In genomic region chr7:100680589-100681271, GRCh38 we compare ENCODE assay signal across 14 cellular contexts. TPM values are rescaled to one million over a fixed set of nuclear protein-coding genes. Genes with fewer than 3 reads are reported as not detected.
DNase-seq lines count a peak whose midpoint lies in the region; ATAC-seq and TF ChIP-seq lines count a peak whose summit lies in the region.
"Had no signal": no experiment of that assay in that cellular context is flagged by ENCODE, and none has a peak within 500 bp of the region (broad histone marks: within the 10 kb centered on the region; RNA-seq: fewer than 3 reads in every experiment).

No MANE protein-coding gene starts in this region.

- H3K36me3 ChIP-seq in right lobe of liver, result peaks cover 6 to 78% (median 34%) of the 10 kb centered on the region in 4 donors

- H3K27ac ChIP-seq in right lobe of liver, result no peak overlapping the region

- H3K27ac Mint-ChIP-seq in activated naive CD4-positive, alpha-beta T cell treated with anti-CD3 and anti-CD28 coated beads, Interleukin-2, amount 50 U/mL, for 72 hours, result peak overlapping the region; percentile 71 to 86
- no peak overlapping the region for H3K27ac Mint-ChIP-seq in activated naive CD4-positive, alpha-beta T cell treated with anti-CD3 and anti-CD28 coated beads for 36 hours
- peak overlapping the region; percentile 19 for H3K27ac Mint-ChIP-seq in activated CD4-positive, alpha-beta memory T cell treated with anti-CD3 and anti-CD28 coated beads for 36 hours
- H3K27ac Mint-ChIP-seq in type B pancreatic cell, result peak overlapping the region; percentile 71

- no peak for DNase-seq in activated naive CD4-positive, alpha-beta T cell treated with anti-CD3 and anti-CD28 coated beads, Interleukin-2, amount 50 U/mL, for 72 hours (ENCODE audit: low spot score in 2 of 2)
- no peak for DNase-seq in activated naive CD4-positive, alpha-beta T cell treated with anti-CD3 and anti-CD28 coated beads for 36 hours
- DNase-seq in activated CD4-positive, alpha-beta memory T cell treated with anti-CD3 and anti-CD28 coated beads for 36 hours, result no peak
- DNase-seq in right lobe of liver (peak; percentile 22 to 55 (median 48)), type B pancreatic cell (ENCODE audit: extremely low spot score, unreplicated experiment) (no peak), GM13977 (ENCODE audit: low spot score) (no peak), glomerular visceral epithelial cell (ENCODE audit: extremely low spot score) (no peak)
- DNase-seq: activated CD4-positive, alpha-beta T cell treated with anti-CD3 and anti-CD28 coated beads, Interleukin-2, amount 50 U/mL, for 48 hours; AML-193; GDM1; NCI-H1694 treated with DMSO at 0.1 percent for 48 hours; retina had no signal

- no peaks in the 10 kb centered on the region for H3K27me3 ChIP-seq in right lobe of liver

- no peaks in the 10 kb centered on the region for H3K27me3 Mint-ChIP-seq in activated naive CD4-positive, alpha-beta T cell treated with anti-CD3 and anti-CD28 coated beads for 36 hours (ENCODE audit: low read depth)
- no peaks in the 10 kb centered on the region for H3K27me3 Mint-ChIP-seq in activated CD4-positive, alpha-beta memory T cell treated with anti-CD3 and anti-CD28 coated beads for 36 hours
- H3K27me3 Mint-ChIP-seq in type B pancreatic cell, result no peaks in the 10 kb centered on the region

- H3K4me3 Mint-ChIP-seq in activated naive CD4-positive, alpha-beta T cell treated with anti-CD3 and anti-CD28 coated beads for 36 hours, result no peak overlapping the region
- no peak overlapping the region for H3K4me3 Mint-ChIP-seq in activated CD4-positive, alpha-beta memory T cell treated with anti-CD3 and anti-CD28 coated beads for 36 hours
- no peak overlapping the region for H3K4me3 Mint-ChIP-seq in type B pancreatic cell

- H3K4me1 Mint-ChIP-seq in activated naive CD4-positive, alpha-beta T cell treated with anti-CD3 and anti-CD28 coated beads for 36 hours (ENCODE audit: low read depth), result peaks cover 25% of the 10 kb centered on the region
- H3K4me1 Mint-ChIP-seq in activated CD4-positive, alpha-beta memory T cell treated with anti-CD3 and anti-CD28 coated beads for 36 hours (ENCODE audit: low read depth), result peaks cover 24% of the 10 kb centered on the region
- H3K4me1 Mint-ChIP-seq in type B pancreatic cell (ENCODE audit: unreplicated experiment), result peaks cover 10% of the 10 kb centered on the region

- POLR2A ChIA-PET in activated CD4-positive, alpha-beta memory T cell treated with anti-CD3 and anti-CD28 coated beads for 36 hours (lab: Charles Lee), result interaction anchor here (0.6 to 3.0 kb wide), 6 partner anchors 11 to 198 kb away, joined by 3 to 10 read pairs (median 4); partner anchors contain the start of genes GIGYF1 and POP7

- in situ Hi-C loops in GM13977 (cut with MboI; ENCODE audit: low pct_unique_long_range_greater_than_20kb, low sequenced_read_pairs, unreplicated experiment), result no loop called here

- no peak for ATAC-seq in activated naive CD4-positive, alpha-beta T cell treated with anti-CD3 and anti-CD28 coated beads, Interleukin-2, amount 50 U/mL, for 72 hours
- ATAC-seq in right lobe of liver (no peak), HG03108 (IDR thresholded peaks at IDR 0.05; ENCODE audit: unreplicated experiment) (no peak)

- H3K9me3 ChIP-seq in right lobe of liver, result no peaks in the 10 kb centered on the region

- H3K36me3 Mint-ChIP-seq in activated naive CD4-positive, alpha-beta T cell treated with anti-CD3 and anti-CD28 coated beads, Interleukin-2, amount 50 U/mL, for 72 hours, result peaks cover 7 to 12% of the 10 kb centered on the region in 2 donors
- peaks cover 22% of the 10 kb centered on the region for H3K36me3 Mint-ChIP-seq in activated naive CD4-positive, alpha-beta T cell treated with anti-CD3 and anti-CD28 coated beads for 36 hours (ENCODE audit: low read depth)
- H3K36me3 Mint-ChIP-seq in activated CD4-positive, alpha-beta memory T cell treated with anti-CD3 and anti-CD28 coated beads for 36 hours, result peaks cover 38% of the 10 kb centered on the region
- H3K36me3 Mint-ChIP-seq in type B pancreatic cell, result peaks cover 3% of the 10 kb centered on the region

- no peak for TF ChIP-seq POLR2A in right lobe of liver (IDR thresholded peaks at IDR 0.05)

- peaks cover 0 to 5% (median 2%) of the 10 kb centered on the region in 4 donors for H3K4me1 ChIP-seq in right lobe of liver

- no peaks in the 10 kb centered on the region for H3K9me3 Mint-ChIP-seq in activated naive CD4-positive, alpha-beta T cell treated with anti-CD3 and anti-CD28 coated beads, Interleukin-2, amount 50 U/mL, for 72 hours
- no peaks in the 10 kb centered on the region for H3K9me3 Mint-ChIP-seq in activated naive CD4-positive, alpha-beta T cell treated with anti-CD3 and anti-CD28 coated beads for 36 hours
- no peaks in the 10 kb centered on the region for H3K9me3 Mint-ChIP-seq in activated CD4-positive, alpha-beta memory T cell treated with anti-CD3 and anti-CD28 coated beads for 36 hours
- H3K9me3 Mint-ChIP-seq in type B pancreatic cell, result no peaks in the 10 kb centered on the region

- H3K4me3 ChIP-seq in right lobe of liver, result no peak overlapping the region

- intact Hi-C loops in activated naive CD4-positive, alpha-beta T cell treated with anti-CD3 and anti-CD28 coated beads for 36 hours (cut with micrococcal nuclease), result no loop called here
- intact Hi-C loops in activated CD4-positive, alpha-beta memory T cell treated with anti-CD3 and anti-CD28 coated beads for 36 hours (cut with micrococcal nuclease), result no loop called here
- intact Hi-C loops in right lobe of liver (cut with DNase I), result loop anchor here (10.0 kb wide), 3 partner anchors 46 to 206 kb away; partner anchors contain the start of gene TSC22D4 (in 2 of the 2)

- WGBS in right lobe of liver (ENCODE audit: insufficient coverage, low coverage, low lambda C conversion rate, missing lambda C conversion rate), result 82% methylated on average over 5 of the region's 17 CpGs

- CTCF ChIA-PET in activated naive CD4-positive, alpha-beta T cell treated with anti-CD3 and anti-CD28 coated beads for 36 hours (lab: Charles Lee), result interaction anchor here (0.5 to 4.4 kb wide), 5 partner anchors 8 to 146 kb away, joined by 3 to 43 read pairs (median 4); partner anchors contain the start of gene POP7
- CTCF ChIA-PET in activated CD4-positive, alpha-beta memory T cell treated with anti-CD3 and anti-CD28 coated beads for 36 hours (lab: Charles Lee), result interaction anchor here (4.2 to 6.8 kb wide), 2 partner anchors 11 to 25 kb away, joined by 17 to 61 read pairs; partner anchors contain the start of gene POP7

- TF ChIP-seq CTCF in right lobe of liver (IDR thresholded peaks at IDR 0.05), result no peak
- no peak for TF ChIP-seq CTCF in type B pancreatic cell (conservative IDR thresholded peaks at IDR 0.05)
- TF ChIP-seq CTCF in GM13977 (IDR thresholded peaks at IDR 0.05; ENCODE audit: extremely low read depth, insufficient read depth, missing control alignments), result no peak

RNA-seq across cellular contexts. Expression of gene GNB2, which starts 7.2 kb away (rescaled TPM):
- total RNA-seq in activated naive CD4-positive, alpha-beta T cell treated with anti-CD3 and anti-CD28 coated beads, Interleukin-2, amount 50 U/mL, for 72 hours, result 100 to 1,000 TPM; 213 to 239 TPM
- 100 to 1,000 TPM; 221 TPM for total RNA-seq in activated naive CD4-positive, alpha-beta T cell treated with anti-CD3 and anti-CD28 coated beads for 36 hours
- total RNA-seq in activated CD4-positive, alpha-beta memory T cell treated with anti-CD3 and anti-CD28 coated beads for 36 hours, result 100 to 1,000 TPM; 228 to 231 TPM
- total RNA-seq in right lobe of liver, result 100 to 1,000 TPM in 3 of 6 experiments, 10 to 100 TPM in 3; 75.6 to 133 (median 106) TPM
- total RNA-seq in type B pancreatic cell (ENCODE audit: low replicate concordance), result 179 and 203 TPM in 2 replicates

RNA-seq across cellular contexts. Expression of gene GIGYF1, which starts 13.3 kb away (rescaled TPM):
- 10 to 100 TPM; 47.2 to 58.4 TPM for total RNA-seq in activated naive CD4-positive, alpha-beta T cell treated with anti-CD3 and anti-CD28 coated beads, Interleukin-2, amount 50 U/mL, for 72 hours
- total RNA-seq in activated naive CD4-positive, alpha-beta T cell treated with anti-CD3 and anti-CD28 coated beads for 36 hours, result 10 to 100 TPM; 32.8 to 37.8 TPM
- 10 to 100 TPM; 40.2 to 40.5 TPM for total RNA-seq in activated CD4-positive, alpha-beta memory T cell treated with anti-CD3 and anti-CD28 coated beads for 36 hours
- total RNA-seq in right lobe of liver (10 to 100 TPM in 4 of 6 experiments, 1 to 10 TPM in 2; 6.6 to 25.1 (median 15.5) TPM), type B pancreatic cell (ENCODE audit: low replicate concordance) (49.5 and 79.4 TPM in 2 replicates)

RNA-seq across cellular contexts. Expression of gene ACTL6B, which starts 24.5 kb away (rescaled TPM):
- total RNA-seq in activated naive CD4-positive, alpha-beta T cell treated with anti-CD3 and anti-CD28 coated beads, Interleukin-2, amount 50 U/mL, for 72 hours, result not detected
- total RNA-seq in activated naive CD4-positive, alpha-beta T cell treated with anti-CD3 and anti-CD28 coated beads for 36 hours, result not detected
- total RNA-seq in activated CD4-positive, alpha-beta memory T cell treated with anti-CD3 and anti-CD28 coated beads for 36 hours, result not detected
- total RNA-seq in right lobe of liver (not detected), type B pancreatic cell (ENCODE audit: low replicate concordance) (1.8 and 2.4 TPM in 2 replicates)
- total RNA-seq: epithelial cell of proximal tubule had no signal

RNA-seq across cellular contexts. Expression of gene POP7, which starts 25.2 kb away (rescaled TPM):
- 10 to 100 TPM; 37.3 to 47.5 TPM for total RNA-seq in activated naive CD4-positive, alpha-beta T cell treated with anti-CD3 and anti-CD28 coated beads, Interleukin-2, amount 50 U/mL, for 72 hours
- total RNA-seq in activated naive CD4-positive, alpha-beta T cell treated with anti-CD3 and anti-CD28 coated beads for 36 hours, result 10 to 100 TPM; 23.2 to 29.6 TPM
- 10 to 100 TPM; 38.7 to 42.2 TPM for total RNA-seq in activated CD4-positive, alpha-beta memory T cell treated with anti-CD3 and anti-CD28 coated beads for 36 hours
- total RNA-seq in right lobe of liver (10 to 100 TPM; 13.0 to 52.2 (median 29.2) TPM), type B pancreatic cell (ENCODE audit: low replicate concordance) (39.2 and 41.0 TPM in 2 replicates)

RNA-seq across cellular contexts. Expression of gene TFR2, which starts 39.4 kb away (rescaled TPM):
- 10 to 100 TPM; 13.1 to 19.1 TPM for total RNA-seq in activated naive CD4-positive, alpha-beta T cell treated with anti-CD3 and anti-CD28 coated beads, Interleukin-2, amount 50 U/mL, for 72 hours
- 1 to 10 TPM; 4.2 to 5.1 TPM for total RNA-seq in activated naive CD4-positive, alpha-beta T cell treated with anti-CD3 and anti-CD28 coated beads for 36 hours
- 1 to 10 TPM; 8.7 to 9.9 TPM for total RNA-seq in activated CD4-positive, alpha-beta memory T cell treated with anti-CD3 and anti-CD28 coated beads for 36 hours
- total RNA-seq in right lobe of liver (100 to 1,000 TPM; 413 to 669 (median 501) TPM), type B pancreatic cell (ENCODE audit: low replicate concordance) (1.8 and 2.5 TPM in 2 replicates)

Comparison
In these comparisons a context has a peak if more than half of its experiments do, and no peak if none do; other contexts are left out.
1. DNase-seq: peak in right lobe of liver (3 of 3); none in activated naive CD4-positive, alpha-beta T cell treated with anti-CD3 and anti-CD28 coated beads, Interleukin-2, amount 50 U/mL, for 72 hours (0 of 2), activated naive CD4-positive, alpha-beta T cell treated with anti-CD3 and anti-CD28 coated beads for 36 hours (single experiment), activated CD4-positive, alpha-beta memory T cell treated with anti-CD3 and anti-CD28 coated beads for 36 hours (single experiment), type B pancreatic cell (single experiment), GM13977 (single experiment) and glomerular visceral epithelial cell (single experiment).
2. intact Hi-C loops: an anchor here in right lobe of liver (10.0 kb wide); none called in activated naive CD4-positive, alpha-beta T cell treated with anti-CD3 and anti-CD28 coated beads for 36 hours and activated CD4-positive, alpha-beta memory T cell treated with anti-CD3 and anti-CD28 coated beads for 36 hours.